Comparison of ENCODE assay signal across 13 cellular contexts in genomic region chr15:78243491-78243941, GRCh38. TPM values are rescaled to one million over a fixed set of nuclear protein-coding genes. Genes with fewer than 3 reads are reported as not detected.
DNase-seq lines count a peak whose midpoint lies in the region; ATAC-seq and TF ChIP-seq lines count a peak whose summit lies in the region.
"Had no signal": no experiment of that assay in that cellular context is flagged by ENCODE, and none has a peak within 500 bp of the region (broad histone marks: within the 10 kb centered on the region; RNA-seq: fewer than 3 reads in every experiment).

No MANE protein-coding gene starts in this region.

- no peaks in the 10 kb centered on the region for H3K36me3 ChIP-seq in SJCRH30
- H3K36me3 ChIP-seq: upper lobe of left lung had no signal

- H3K27ac ChIP-seq in SJCRH30: no peak overlapping the region
- H3K27ac ChIP-seq: upper lobe of left lung had no signal

- DNase-seq in Daoy (ENCODE audit: low read depth): peak; percentile 47
- DNase-seq in SJCRH30: peak; percentile 48 to 57
- DNase-seq in glomerular visceral epithelial cell (ENCODE audit: extremely low spot score): peak; percentile 77
- DNase-seq in nephron progenitor cell: peak; percentile 57
- no peak for DNase-seq in putamen (ENCODE audit: low spot score)
- no peak for DNase-seq in stimulated activated naive B cell treated with anti-CD40 and anti-IgM and Interleukin-4, amounts not matched to agents 10 μg/mL and 1 μg/mL and 100 μg/mL, for 72 hours
- no peak for DNase-seq in H4 (ENCODE audit: low spot score)
- DNase-seq: CD8-positive, alpha-beta memory T cell; naive thymus-derived CD8-positive, alpha-beta T cell; NCI-H1694; SHP77 treated with DMSO at 0.1 percent for 48 hours had no signal

- H3K27me3 Mint-ChIP-seq in nephron progenitor cell (ENCODE audit: low read depth, poor library complexity): peaks cover 15% of the 10 kb centered on the region
- H3K27me3 Mint-ChIP-seq in stimulated activated naive B cell treated with anti-CD40 and anti-IgM and Interleukin-4, amounts not matched to agents 10 μg/mL and 1 μg/mL and 100 μg/mL, for 72 hours: peaks cover 0 to 5% of the 10 kb centered on the region in 2 donors
- H3K27me3 Mint-ChIP-seq: naive thymus-derived CD8-positive, alpha-beta T cell had no signal

- H3K27ac Mint-ChIP-seq in nephron progenitor cell: peak overlapping the region; percentile 57
- no peak overlapping the region for H3K27ac Mint-ChIP-seq in stimulated activated naive B cell treated with anti-CD40 and anti-IgM and Interleukin-4, amounts not matched to agents 10 μg/mL and 1 μg/mL and 100 μg/mL, for 72 hours

- TF ChIP-seq CTCF in nephron progenitor cell (IDR thresholded peaks at IDR 0.05): no peak

- no peaks in the 10 kb centered on the region for H3K27me3 ChIP-seq in SJCRH30
- H3K27me3 ChIP-seq: upper lobe of left lung had no signal

- ATAC-seq in HG02571 (IDR thresholded peaks at IDR 0.05; ENCODE audit: unreplicated experiment): no peak
- no peak for ATAC-seq in stimulated activated naive B cell treated with anti-CD40 and anti-IgM and Interleukin-4, amounts not matched to agents 10 μg/mL and 1 μg/mL and 100 μg/mL, for 72 hours (replicated peaks)
- ATAC-seq: naive thymus-derived CD8-positive, alpha-beta T cell had no signal

- H3K4me1 Mint-ChIP-seq in nephron progenitor cell: peaks cover 33% of the 10 kb centered on the region
- no peaks in the 10 kb centered on the region for H3K4me1 Mint-ChIP-seq in stimulated activated naive B cell treated with anti-CD40 and anti-IgM and Interleukin-4, amounts not matched to agents 10 μg/mL and 1 μg/mL and 100 μg/mL, for 72 hours

- H3K9me3 ChIP-seq in SJCRH30 (replicated peaks): no peaks in the 10 kb centered on the region
- H3K9me3 ChIP-seq: upper lobe of left lung had no signal

- H3K4me3 ChIP-seq in SJCRH30: no peak overlapping the region
- H3K4me3 ChIP-seq: upper lobe of left lung had no signal

- H3K4me1 ChIP-seq in SJCRH30: peaks cover 17% of the 10 kb centered on the region

- H3K9me3 Mint-ChIP-seq in nephron progenitor cell: peaks cover 12% of the 10 kb centered on the region
- no peaks in the 10 kb centered on the region for H3K9me3 Mint-ChIP-seq in stimulated activated naive B cell treated with anti-CD40 and anti-IgM and Interleukin-4, amounts not matched to agents 10 μg/mL and 1 μg/mL and 100 μg/mL, for 72 hours
- H3K9me3 Mint-ChIP-seq: naive thymus-derived CD8-positive, alpha-beta T cell had no signal

- no peak overlapping the region for H3K4me3 Mint-ChIP-seq in nephron progenitor cell
- no peak overlapping the region for H3K4me3 Mint-ChIP-seq in stimulated activated naive B cell treated with anti-CD40 and anti-IgM and Interleukin-4, amounts not matched to agents 10 μg/mL and 1 μg/mL and 100 μg/mL, for 72 hours
- H3K4me3 Mint-ChIP-seq: CD8-positive, alpha-beta memory T cell; naive thymus-derived CD8-positive, alpha-beta T cell had no signal

- H3K36me3 Mint-ChIP-seq in nephron progenitor cell (ENCODE audit: low read depth): no peaks in the 10 kb centered on the region
- no peaks in the 10 kb centered on the region for H3K36me3 Mint-ChIP-seq in stimulated activated naive B cell treated with anti-CD40 and anti-IgM and Interleukin-4, amounts not matched to agents 10 μg/mL and 1 μg/mL and 100 μg/mL, for 72 hours
- H3K36me3 Mint-ChIP-seq: CD8-positive, alpha-beta memory T cell; naive thymus-derived CD8-positive, alpha-beta T cell had no signal

RNA-seq across cellular contexts. Expression of gene ACSBG1, which starts 9.2 kb away (rescaled TPM):
- not detected in 2 replicates for total RNA-seq in Daoy (2014; rRNA removed; shearing (Covaris generic))
- 0.08 and 0.63 TPM in 2 replicates for total RNA-seq in SJCRH30 (2014; rRNA removed; shearing (Covaris generic))
- 1.0 and 1.4 TPM in 2 replicates for total RNA-seq in H4 (2014; rRNA removed; shearing (Covaris generic))
- total RNA-seq: CD8-positive, alpha-beta memory T cell; naive thymus-derived CD8-positive, alpha-beta T cell had no signal

RNA-seq across cellular contexts. Expression of gene DNAJA4, which starts 20.8 kb away (rescaled TPM):
- total RNA-seq in Daoy (2014; rRNA removed; shearing (Covaris generic)): 1.6 TPM in 1 of 2 replicates, not detected in the other
- total RNA-seq in SJCRH30 (2014; rRNA removed; shearing (Covaris generic)): 0.15 TPM in 1 of 2 replicates, not detected in the other
- total RNA-seq in H4 (2014; rRNA removed; shearing (Covaris generic)): not detected in 2 replicates

RNA-seq across cellular contexts. Expression of gene SKIC8, which starts 55.9 kb away (rescaled TPM):
- total RNA-seq in Daoy (2014; rRNA removed; shearing (Covaris generic)): 104 and 162 TPM in 2 replicates
- total RNA-seq in SJCRH30 (2014; rRNA removed; shearing (Covaris generic)): 60.5 and 69.8 TPM in 2 replicates
- 115 and 121 TPM in 2 replicates for total RNA-seq in H4 (2014; rRNA removed; shearing (Covaris generic))

Comparison
In these comparisons a context has a peak if more than half of its experiments do, and no peak if none do; other contexts are left out.
1. DNase-seq: peak in Daoy (single experiment), SJCRH30 (2 of 2), glomerular visceral epithelial cell (single experiment) and nephron progenitor cell (single experiment); none in putamen (single experiment), stimulated activated naive B cell treated with anti-CD40 and anti-IgM and Interleukin-4, amounts not matched to agents 10 μg/mL and 1 μg/mL and 100 μg/mL, for 72 hours (single experiment) and H4 (single experiment).